Comparison of ENCODE assay signal across 1 cellular context in genomic region chr17:68290955-68291835, GRCh38.
A peak's percentile ranks its signal among the peaks of the same experiment; 100 is the strongest.
TF ChIP-seq lines count a peak whose summit lies in the region.

ARSG (plus strand) TSS chr17:68291495; CDS start chr17:68307494, 15,999 bp downstream.
SLC16A6 (minus strand) TSS chr17:68291127; CDS start chr17:68278320, 12,807 bp downstream.

TF ChIP-seq in GM12878, 131 proteins besides CTCF, POLR2A, EP300 and RAD21 (continued from another document and continues in another):
- TF ChIP-seq ATF7 (IDR thresholded peaks at IDR 0.05; ENCODE audit: low read depth) (no peak), POU2F2 (IDR thresholded peaks at IDR 0.05; ENCODE audit: borderline replicate concordance, low read depth, low read length) (peak; percentile 33; the same call in 1 of the 3 replicates), CUX1 (IDR thresholded peaks at IDR 0.05; ENCODE audit: insufficient replicate concordance, low read depth, low read length) (no peak), ASH2L (IDR thresholded peaks at IDR 0.05; ENCODE audit: borderline replicate concordance, low read depth) (peak; percentile 80; the same call in 1 of the 2 replicates), BACH1 (IDR thresholded peaks at IDR 0.05; ENCODE audit: borderline replicate concordance) (peak; percentile 85), RBBP5 (conservative IDR thresholded peaks at IDR 0.05) (0 out of 2 replicates have a peak, but pooled peaks have one; percentile 35), ZNF687 (IDR thresholded peaks at IDR 0.05) (peak; percentile 71), ZBTB4 (CRISPR knock-in tag; IDR thresholded peaks at IDR 0.05) (no peak), ZNF207 (IDR thresholded peaks at IDR 0.05; ENCODE audit: borderline replicate concordance) (no peak), NR2F1 (conservative IDR thresholded peaks at IDR 0.05) (peak; percentile 94), SMARCA5 (IDR thresholded peaks at IDR 0.05) (0 out of 2 replicates have a peak, but pooled peaks have one; percentile 54), POLR2AphosphoS5 (IDR thresholded peaks at IDR 0.05; ENCODE audit: low read length) (peak; percentile 69; the same call in 1 of the 2 replicates), HDAC6 (IDR thresholded peaks at IDR 0.05; ENCODE audit: unreplicated experiment) (peak; percentile 68), E2F4 (IDR thresholded peaks at IDR 0.05; ENCODE audit: low read depth, low read length) (no peak), ETV6 (conservative IDR thresholded peaks at IDR 0.05 in 1 of 2, IDR thresholded peaks at IDR 0.05 in 1 of 2; ENCODE audit: borderline replicate concordance in 1 of 2, low read depth in 1 of 2) (no peak), PAX5 (IDR thresholded peaks at IDR 0.05; ENCODE audit: borderline replicate concordance, low read depth, low read length) (no peak), FOS (IDR thresholded peaks at IDR 0.05; ENCODE audit: borderline replicate concordance, extremely low read depth, insufficient read length) (no peak), ATF3 (IDR thresholded peaks at IDR 0.05; ENCODE audit: borderline replicate concordance, extremely low read depth, low read depth, low read length) (no peak), LARP7 (IDR thresholded peaks at IDR 0.05) (peak; percentile 78), SREBF2 (IDR thresholded peaks at IDR 0.05; ENCODE audit: low read length) (no peak), SKIL (IDR thresholded peaks at IDR 0.05; ENCODE audit: low read depth, poor library complexity, severe bottlenecking) (no peak), SMAD1 (IDR thresholded peaks at IDR 0.05; ENCODE audit: low read depth, partially characterized antibody) (no peak), RFX5 (IDR thresholded peaks at IDR 0.05; ENCODE audit: low read depth, low read length) (no peak), GATAD2B (conservative IDR thresholded peaks at IDR 0.05; ENCODE audit: low read depth) (peak; percentile 75), IRF3 (IDR thresholded peaks at IDR 0.05) (no peak), STAT1 (conservative IDR thresholded peaks at IDR 0.05) (no peak), CREB1 (IDR thresholded peaks at IDR 0.05; ENCODE audit: low read depth) (no peak), RELB (IDR thresholded peaks at IDR 0.05; ENCODE audit: low read depth) (no peak), BMI1 (IDR thresholded peaks at IDR 0.05; ENCODE audit: borderline replicate concordance) (no peak), HDAC2 (IDR thresholded peaks at IDR 0.05) (no peak), HCFC1 (IDR thresholded peaks at IDR 0.05; ENCODE audit: low read length) (no peak), ESRRA (IDR thresholded peaks at IDR 0.05; ENCODE audit: low read length) (no peak), ZZZ3 (IDR thresholded peaks at IDR 0.05; ENCODE audit: control insufficient read depth, insufficient read length, low read depth) (no peak), MYC (IDR thresholded peaks at IDR 0.05; ENCODE audit: insufficient read depth, insufficient read length, insufficient replicate concordance, low read length, severe bottlenecking) (peak; percentile 93), RUNX3 (IDR thresholded peaks at IDR 0.05; ENCODE audit: low read length) (0 out of 2 replicates have a peak, but pooled peaks have one; percentile 13), NBN (IDR thresholded peaks at IDR 0.05) (peak; percentile 29; the same call in 1 of the 2 replicates), BCL11A (IDR thresholded peaks at IDR 0.05; ENCODE audit: low read depth, low read length) (0 out of 2 replicates have a peak, but pooled peaks have one; percentile 25), SMC3 (IDR thresholded peaks at IDR 0.05; ENCODE audit: borderline replicate concordance, low read length) (no peak), PAX8 (IDR thresholded peaks at IDR 0.05) (no peak)
